1 cellular context compared by ENCODE assay signal in the genomic region with DNA sequence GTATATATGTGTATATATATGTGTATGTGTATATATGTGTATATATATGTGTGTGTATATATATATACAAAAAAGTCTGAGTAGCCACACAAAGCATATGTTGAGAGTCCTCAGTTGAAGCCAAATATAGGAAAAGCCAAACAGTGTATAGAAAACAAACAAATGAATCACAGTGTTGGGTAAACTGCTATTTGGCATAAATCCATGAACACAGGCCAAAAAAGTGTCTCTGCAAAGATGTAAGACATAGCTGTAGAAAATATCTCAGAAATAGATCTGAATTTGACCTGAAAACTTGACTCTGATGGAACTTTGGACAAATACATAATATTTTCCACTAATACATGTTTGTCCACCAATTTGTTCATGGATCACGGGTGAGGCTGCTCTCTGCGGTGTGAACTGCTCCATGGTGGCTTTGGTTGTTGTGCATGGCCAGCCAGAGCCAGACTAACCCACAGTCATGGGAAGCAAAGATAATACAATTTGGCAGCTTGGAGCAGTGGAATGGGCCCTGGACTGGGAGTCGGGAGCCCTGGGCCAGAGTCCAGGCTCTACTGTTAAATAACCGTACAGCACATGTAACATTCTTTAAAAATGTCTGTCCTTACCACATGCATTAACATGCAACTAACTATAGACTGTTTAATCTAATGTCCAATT.
TF ChIP-seq lines count a peak whose summit lies in the region.

No MANE protein-coding gene starts in this region.

TF ChIP-seq in Ishikawa, 13 proteins besides CTCF, POLR2A, EP300 and RAD21 (continued from another document):
- TF ChIP-seq, protein P1, sequence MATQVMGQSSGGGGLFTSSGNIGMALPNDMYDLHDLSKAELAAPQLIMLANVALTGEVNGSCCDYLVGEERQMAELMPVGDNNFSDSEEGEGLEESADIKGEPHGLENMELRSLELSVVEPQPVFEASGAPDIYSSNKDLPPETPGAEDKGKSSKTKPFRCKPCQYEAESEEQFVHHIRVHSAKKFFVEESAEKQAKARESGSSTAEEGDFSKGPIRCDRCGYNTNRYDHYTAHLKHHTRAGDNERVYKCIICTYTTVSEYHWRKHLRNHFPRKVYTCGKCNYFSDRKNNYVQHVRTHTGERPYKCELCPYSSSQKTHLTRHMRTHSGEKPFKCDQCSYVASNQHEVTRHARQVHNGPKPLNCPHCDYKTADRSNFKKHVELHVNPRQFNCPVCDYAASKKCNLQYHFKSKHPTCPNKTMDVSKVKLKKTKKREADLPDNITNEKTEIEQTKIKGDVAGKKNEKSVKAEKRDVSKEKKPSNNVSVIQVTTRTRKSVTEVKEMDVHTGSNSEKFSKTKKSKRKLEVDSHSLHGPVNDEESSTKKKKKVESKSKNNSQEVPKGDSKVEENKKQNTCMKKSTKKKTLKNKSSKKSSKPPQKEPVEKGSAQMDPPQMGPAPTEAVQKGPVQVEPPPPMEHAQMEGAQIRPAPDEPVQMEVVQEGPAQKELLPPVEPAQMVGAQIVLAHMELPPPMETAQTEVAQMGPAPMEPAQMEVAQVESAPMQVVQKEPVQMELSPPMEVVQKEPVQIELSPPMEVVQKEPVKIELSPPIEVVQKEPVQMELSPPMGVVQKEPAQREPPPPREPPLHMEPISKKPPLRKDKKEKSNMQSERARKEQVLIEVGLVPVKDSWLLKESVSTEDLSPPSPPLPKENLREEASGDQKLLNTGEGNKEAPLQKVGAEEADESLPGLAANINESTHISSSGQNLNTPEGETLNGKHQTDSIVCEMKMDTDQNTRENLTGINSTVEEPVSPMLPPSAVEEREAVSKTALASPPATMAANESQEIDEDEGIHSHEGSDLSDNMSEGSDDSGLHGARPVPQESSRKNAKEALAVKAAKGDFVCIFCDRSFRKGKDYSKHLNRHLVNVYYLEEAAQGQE (IDR thresholded peaks at IDR 0.05; ENCODE audit: low read depth), result no peak
